8 cellular contexts compared by ENCODE assay signal in the genomic region with DNA sequence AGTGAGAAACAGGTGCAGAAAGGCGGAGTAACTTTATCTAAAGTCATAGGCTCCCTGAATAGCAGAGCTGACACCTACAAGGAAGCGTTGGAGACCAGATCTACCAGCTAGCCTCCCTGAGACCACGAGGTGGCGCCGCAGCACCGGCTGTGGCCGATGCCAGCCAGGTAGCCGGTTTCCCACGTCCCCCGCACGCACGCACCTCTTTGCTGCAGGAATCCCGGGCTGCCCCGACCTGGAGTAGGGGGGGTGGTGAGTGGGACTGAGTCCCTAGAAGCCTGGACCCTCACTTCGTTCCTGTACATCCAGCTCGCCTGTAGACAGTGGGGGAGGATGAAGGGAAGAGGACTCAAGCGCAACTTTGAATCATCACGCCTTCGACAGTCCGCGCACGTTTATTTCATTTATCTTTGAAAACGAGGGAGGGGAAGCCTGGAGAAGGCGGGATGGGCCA. TPM values are rescaled to one million over a fixed set of nuclear protein-coding genes. Genes with fewer than 3 reads are reported as not detected.
DNase-seq lines count a peak whose midpoint lies in the region; ATAC-seq and TF ChIP-seq lines count a peak whose summit lies in the region.

No MANE protein-coding gene starts in this region.

- peaks cover 14% of the 10 kb centered on the region for H3K4me1 Mint-ChIP-seq in T-helper 2 cell treated with Interferon-gamma antibody and Interleukin-4, amounts not matched to agents 5 μg/mL and 100 μg/mL, for 36 hours (ENCODE audit: low read depth)

- H3K4me3 ChIP-seq in psoas muscle, result peak overlapping the region; percentile 60

- no peaks in the 10 kb centered on the region for H3K9me3 Mint-ChIP-seq in T-helper 2 cell treated with Interferon-gamma antibody and Interleukin-4, amounts not matched to agents 5 μg/mL and 100 μg/mL, for 36 hours

- DNase-seq in SIG-M5 treated with dmso at 0.1 percent for 504 hours (lab: John Stamatoyannopoulos, UW; ENCODE audit: unreplicated experiment) (peak; percentile 61), SIG-M5 (lab: John Stamatoyannopoulos, UW) (no peak), NCI-H1105 treated with DMSO at 0.1 percent for 48 hours (lab: John Stamatoyannopoulos, UW) (peak; percentile 59), amygdala (lab: John Stamatoyannopoulos, UW) (peak in 55 of 56 donors; percentile 12 to 86 (median 56)), left ventricle myocardium superior (peak; percentile 92), psoas muscle (peak; percentile 83 to 92), ureter (ENCODE audit: low spot score) (peak; percentile 85)
- peak; percentile 80 for DNase-seq in T-helper 2 cell treated with Interferon-gamma antibody and Interleukin-4, amounts not matched to agents 5 μg/mL and 100 μg/mL, for 36 hours (ENCODE audit: low spot score)

- H3K27ac ChIP-seq in psoas muscle, result peak overlapping the region; percentile 5

- TF ChIP-seq CTCF in psoas muscle (IDR thresholded peaks at IDR 0.05), result peak; percentile 97

- no peaks in the 10 kb centered on the region for H3K36me3 ChIP-seq in psoas muscle (ENCODE audit: insufficient read depth in 1 of 2, low read depth in 1 of 2)

- H3K9me3 ChIP-seq in psoas muscle, result no peaks in the 10 kb centered on the region

- intact Hi-C loops in left ventricle myocardium superior (cut with micrococcal nuclease), result loop anchor here (5.0 kb wide), 1 partner anchor 122 kb away; no protein-coding TSS in a partner anchor
- intact Hi-C loops in psoas muscle (cut with DNase I), result loop anchor here (1.0 to 10.0 kb wide), 3 partner anchors 55 to 123 kb away; no protein-coding TSS in a partner anchor

- WGBS in psoas muscle, 3 donors, result 4 to 10% (median 6%) methylated on average over 24 of the region's 24 CpGs

- H3K4me3 Mint-ChIP-seq in T-helper 2 cell treated with Interferon-gamma antibody and Interleukin-4, amounts not matched to agents 5 μg/mL and 100 μg/mL, for 36 hours, result peak overlapping the region; percentile 75

- H3K27me3 ChIP-seq in psoas muscle (ENCODE audit: insufficient read depth in 3 of 3, low read length in 2 of 3), result peaks cover 0 to 7% (median 0%) of the 10 kb centered on the region in 3 donors

- H3K36me3 Mint-ChIP-seq in T-helper 2 cell treated with Interferon-gamma antibody and Interleukin-4, amounts not matched to agents 5 μg/mL and 100 μg/mL, for 36 hours (ENCODE audit: low read depth), result no peaks in the 10 kb centered on the region

- H3K4me1 ChIP-seq in psoas muscle, result peaks cover 29% of the 10 kb centered on the region

- H3K27ac Mint-ChIP-seq in T-helper 2 cell treated with Interferon-gamma antibody and Interleukin-4, amounts not matched to agents 5 μg/mL and 100 μg/mL, for 36 hours, result no peak overlapping the region

- ATAC-seq in left ventricle myocardium superior (peak; percentile 71), psoas muscle (peak; percentile 59 to 84 (median 75))

- H3K27me3 Mint-ChIP-seq in T-helper 2 cell treated with Interferon-gamma antibody and Interleukin-4, amounts not matched to agents 5 μg/mL and 100 μg/mL, for 36 hours (ENCODE audit: low read depth), result peaks cover 43% of the 10 kb centered on the region

RNA-seq across cellular contexts. Expression of gene ELOVL3, which starts 3.7 kb away (rescaled TPM):
- not detected for total RNA-seq in left ventricle myocardium superior
- under 1 TPM in 3 of 4 donors, not detected in 1; 0.25 to 0.54 (median 0.26) TPM for total RNA-seq in psoas muscle
- under 1 TPM; 0.17 to 0.32 (median 0.26) TPM for polyA plus RNA-seq in psoas muscle
- total RNA-seq in ureter, result 0.47 TPM

RNA-seq across cellular contexts. Expression of gene PITX3, which starts 11.5 kb away (rescaled TPM):
- total RNA-seq in left ventricle myocardium superior (1.1 TPM), psoas muscle (1 to 10 TPM; 6.9 to 9.7 (median 8.8) TPM), ureter (not detected)
- polyA plus RNA-seq in psoas muscle, result 1 to 10 TPM; 2.0 to 7.6 (median 4.5) TPM

RNA-seq across cellular contexts. Expression of gene GBF1, which starts 15.5 kb away (rescaled TPM):
- total RNA-seq in left ventricle myocardium superior, result 41.7 TPM
- 10 to 100 TPM; 40.8 to 47.1 (median 44.2) TPM for total RNA-seq in psoas muscle
- 10 to 100 TPM; 14.1 to 32.0 (median 15.8) TPM for polyA plus RNA-seq in psoas muscle
- total RNA-seq in ureter, result 64.4 TPM
